1 cellular context compared by ENCODE assay signal in the genomic region with DNA sequence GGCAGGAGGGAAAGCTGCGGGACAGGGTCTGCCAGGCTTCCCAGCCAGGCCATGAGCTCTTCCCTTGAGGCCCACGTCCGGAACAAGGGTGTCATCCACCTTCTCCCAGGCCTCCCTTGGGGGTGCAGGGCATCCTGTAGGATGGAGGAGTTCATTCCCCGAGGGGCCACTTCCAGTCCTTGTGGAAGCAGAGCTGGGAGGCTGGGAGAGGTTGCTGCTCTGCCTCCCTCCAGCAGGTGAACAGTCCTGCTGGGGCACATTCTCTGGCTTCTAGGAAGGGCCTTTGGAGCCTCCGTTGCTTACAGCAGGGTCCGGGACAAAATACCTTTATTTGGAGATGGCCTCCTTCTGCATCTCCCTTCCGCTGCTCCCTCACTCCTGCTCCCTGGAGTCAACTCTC.
TF ChIP-seq lines count a peak whose summit lies in the region.

No MANE protein-coding gene starts in this region.

TF ChIP-seq in GM23338, 12 proteins besides CTCF, POLR2A, EP300 and RAD21 (continued from another document):
- TF ChIP-seq, protein P1, sequence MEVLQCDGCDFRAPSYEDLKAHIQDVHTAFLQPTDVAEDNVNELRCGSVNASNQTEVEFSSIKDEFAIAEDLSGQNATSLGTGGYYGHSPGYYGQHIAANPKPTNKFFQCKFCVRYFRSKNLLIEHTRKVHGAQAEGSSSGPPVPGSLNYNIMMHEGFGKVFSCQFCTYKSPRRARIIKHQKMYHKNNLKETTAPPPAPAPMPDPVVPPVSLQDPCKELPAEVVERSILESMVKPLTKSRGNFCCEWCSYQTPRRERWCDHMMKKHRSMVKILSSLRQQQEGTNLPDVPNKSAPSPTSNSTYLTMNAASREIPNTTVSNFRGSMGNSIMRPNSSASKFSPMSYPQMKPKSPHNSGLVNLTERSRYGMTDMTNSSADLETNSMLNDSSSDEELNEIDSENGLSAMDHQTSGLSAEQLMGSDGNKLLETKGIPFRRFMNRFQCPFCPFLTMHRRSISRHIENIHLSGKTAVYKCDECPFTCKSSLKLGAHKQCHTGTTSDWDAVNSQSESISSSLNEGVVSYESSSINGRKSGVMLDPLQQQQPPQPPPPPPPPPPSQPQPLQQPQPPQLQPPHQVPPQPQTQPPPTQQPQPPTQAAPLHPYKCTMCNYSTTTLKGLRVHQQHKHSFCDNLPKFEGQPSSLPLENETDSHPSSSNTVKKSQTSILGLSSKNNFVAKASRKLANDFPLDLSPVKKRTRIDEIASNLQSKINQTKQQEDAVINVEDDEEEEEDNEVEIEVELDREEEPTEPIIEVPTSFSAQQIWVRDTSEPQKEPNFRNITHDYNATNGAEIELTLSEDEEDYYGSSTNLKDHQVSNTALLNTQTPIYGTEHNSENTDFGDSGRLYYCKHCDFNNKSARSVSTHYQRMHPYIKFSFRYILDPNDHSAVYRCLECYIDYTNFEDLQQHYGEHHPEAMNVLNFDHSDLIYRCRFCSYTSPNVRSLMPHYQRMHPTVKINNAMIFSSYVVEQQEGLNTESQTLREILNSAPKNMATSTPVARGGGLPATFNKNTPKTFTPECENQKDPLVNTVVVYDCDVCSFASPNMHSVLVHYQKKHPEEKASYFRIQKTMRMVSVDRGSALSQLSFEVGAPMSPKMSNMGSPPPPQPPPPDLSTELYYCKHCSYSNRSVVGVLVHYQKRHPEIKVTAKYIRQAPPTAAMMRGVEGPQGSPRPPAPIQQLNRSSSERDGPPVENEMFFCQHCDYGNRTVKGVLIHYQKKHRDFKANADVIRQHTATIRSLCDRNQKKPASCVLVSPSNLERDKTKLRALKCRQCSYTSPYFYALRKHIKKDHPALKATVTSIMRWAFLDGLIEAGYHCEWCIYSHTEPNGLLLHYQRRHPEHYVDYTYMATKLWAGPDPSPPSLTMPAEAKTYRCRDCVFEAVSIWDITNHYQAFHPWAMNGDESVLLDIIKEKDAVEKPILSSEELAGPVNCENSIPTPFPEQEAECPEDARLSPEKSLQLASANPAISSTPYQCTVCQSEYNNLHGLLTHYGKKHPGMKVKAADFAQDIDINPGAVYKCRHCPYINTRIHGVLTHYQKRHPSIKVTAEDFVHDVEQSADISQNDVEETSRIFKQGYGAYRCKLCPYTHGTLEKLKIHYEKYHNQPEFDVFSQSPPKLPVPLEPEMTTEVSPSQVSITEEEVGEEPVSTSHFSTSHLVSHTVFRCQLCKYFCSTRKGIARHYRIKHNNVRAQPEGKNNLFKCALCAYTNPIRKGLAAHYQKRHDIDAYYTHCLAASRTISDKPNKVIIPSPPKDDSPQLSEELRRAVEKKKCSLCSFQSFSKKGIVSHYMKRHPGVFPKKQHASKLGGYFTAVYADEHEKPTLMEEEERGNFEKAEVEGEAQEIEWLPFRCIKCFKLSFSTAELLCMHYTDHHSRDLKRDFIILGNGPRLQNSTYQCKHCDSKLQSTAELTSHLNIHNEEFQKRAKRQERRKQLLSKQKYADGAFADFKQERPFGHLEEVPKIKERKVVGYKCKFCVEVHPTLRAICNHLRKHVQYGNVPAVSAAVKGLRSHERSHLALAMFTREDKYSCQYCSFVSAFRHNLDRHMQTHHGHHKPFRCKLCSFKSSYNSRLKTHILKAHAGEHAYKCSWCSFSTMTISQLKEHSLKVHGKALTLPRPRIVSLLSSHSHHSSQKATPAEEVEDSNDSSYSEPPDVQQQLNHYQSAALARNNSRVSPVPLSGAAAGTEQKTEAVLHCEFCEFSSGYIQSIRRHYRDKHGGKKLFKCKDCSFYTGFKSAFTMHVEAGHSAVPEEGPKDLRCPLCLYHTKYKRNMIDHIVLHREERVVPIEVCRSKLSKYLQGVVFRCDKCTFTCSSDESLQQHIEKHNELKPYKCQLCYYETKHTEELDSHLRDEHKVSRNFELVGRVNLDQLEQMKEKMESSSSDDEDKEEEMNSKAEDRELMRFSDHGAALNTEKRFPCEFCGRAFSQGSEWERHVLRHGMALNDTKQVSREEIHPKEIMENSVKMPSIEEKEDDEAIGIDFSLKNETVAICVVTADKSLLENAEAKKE (CRISPR knock-in tag; IDR thresholded peaks at IDR 0.05), result no peak
- TF ChIP-seq EZH2 (IDR thresholded peaks at IDR 0.05; ENCODE audit: low read depth, unreplicated experiment) (no peak), JUNB (IDR thresholded peaks at IDR 0.05; ENCODE audit: unreplicated experiment) (no peak), CREB1 (CRISPR knock-in tag; IDR thresholded peaks at IDR 0.05; ENCODE audit: low read depth) (no peak), EZH2phosphoT487 (IDR thresholded peaks at IDR 0.05; ENCODE audit: unreplicated experiment) (no peak), POLR2AphosphoS5 (IDR thresholded peaks at IDR 0.05; ENCODE audit: low read depth) (no peak)
- TF ChIP-seq, protein P2, sequence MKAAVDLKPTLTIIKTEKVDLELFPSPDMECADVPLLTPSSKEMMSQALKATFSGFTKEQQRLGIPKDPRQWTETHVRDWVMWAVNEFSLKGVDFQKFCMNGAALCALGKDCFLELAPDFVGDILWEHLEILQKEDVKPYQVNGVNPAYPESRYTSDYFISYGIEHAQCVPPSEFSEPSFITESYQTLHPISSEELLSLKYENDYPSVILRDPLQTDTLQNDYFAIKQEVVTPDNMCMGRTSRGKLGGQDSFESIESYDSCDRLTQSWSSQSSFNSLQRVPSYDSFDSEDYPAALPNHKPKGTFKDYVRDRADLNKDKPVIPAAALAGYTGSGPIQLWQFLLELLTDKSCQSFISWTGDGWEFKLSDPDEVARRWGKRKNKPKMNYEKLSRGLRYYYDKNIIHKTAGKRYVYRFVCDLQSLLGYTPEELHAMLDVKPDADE (IDR thresholded peaks at IDR 0.05), result no peak
- TF ChIP-seq, protein P3, sequence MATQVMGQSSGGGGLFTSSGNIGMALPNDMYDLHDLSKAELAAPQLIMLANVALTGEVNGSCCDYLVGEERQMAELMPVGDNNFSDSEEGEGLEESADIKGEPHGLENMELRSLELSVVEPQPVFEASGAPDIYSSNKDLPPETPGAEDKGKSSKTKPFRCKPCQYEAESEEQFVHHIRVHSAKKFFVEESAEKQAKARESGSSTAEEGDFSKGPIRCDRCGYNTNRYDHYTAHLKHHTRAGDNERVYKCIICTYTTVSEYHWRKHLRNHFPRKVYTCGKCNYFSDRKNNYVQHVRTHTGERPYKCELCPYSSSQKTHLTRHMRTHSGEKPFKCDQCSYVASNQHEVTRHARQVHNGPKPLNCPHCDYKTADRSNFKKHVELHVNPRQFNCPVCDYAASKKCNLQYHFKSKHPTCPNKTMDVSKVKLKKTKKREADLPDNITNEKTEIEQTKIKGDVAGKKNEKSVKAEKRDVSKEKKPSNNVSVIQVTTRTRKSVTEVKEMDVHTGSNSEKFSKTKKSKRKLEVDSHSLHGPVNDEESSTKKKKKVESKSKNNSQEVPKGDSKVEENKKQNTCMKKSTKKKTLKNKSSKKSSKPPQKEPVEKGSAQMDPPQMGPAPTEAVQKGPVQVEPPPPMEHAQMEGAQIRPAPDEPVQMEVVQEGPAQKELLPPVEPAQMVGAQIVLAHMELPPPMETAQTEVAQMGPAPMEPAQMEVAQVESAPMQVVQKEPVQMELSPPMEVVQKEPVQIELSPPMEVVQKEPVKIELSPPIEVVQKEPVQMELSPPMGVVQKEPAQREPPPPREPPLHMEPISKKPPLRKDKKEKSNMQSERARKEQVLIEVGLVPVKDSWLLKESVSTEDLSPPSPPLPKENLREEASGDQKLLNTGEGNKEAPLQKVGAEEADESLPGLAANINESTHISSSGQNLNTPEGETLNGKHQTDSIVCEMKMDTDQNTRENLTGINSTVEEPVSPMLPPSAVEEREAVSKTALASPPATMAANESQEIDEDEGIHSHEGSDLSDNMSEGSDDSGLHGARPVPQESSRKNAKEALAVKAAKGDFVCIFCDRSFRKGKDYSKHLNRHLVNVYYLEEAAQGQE (IDR thresholded peaks at IDR 0.05; ENCODE audit: unreplicated experiment), result no peak
TF ChIP-seq in GM23338: peak in this region for 0.
